Comparison of ENCODE assay signal across 8 cellular contexts in the genomic region with DNA sequence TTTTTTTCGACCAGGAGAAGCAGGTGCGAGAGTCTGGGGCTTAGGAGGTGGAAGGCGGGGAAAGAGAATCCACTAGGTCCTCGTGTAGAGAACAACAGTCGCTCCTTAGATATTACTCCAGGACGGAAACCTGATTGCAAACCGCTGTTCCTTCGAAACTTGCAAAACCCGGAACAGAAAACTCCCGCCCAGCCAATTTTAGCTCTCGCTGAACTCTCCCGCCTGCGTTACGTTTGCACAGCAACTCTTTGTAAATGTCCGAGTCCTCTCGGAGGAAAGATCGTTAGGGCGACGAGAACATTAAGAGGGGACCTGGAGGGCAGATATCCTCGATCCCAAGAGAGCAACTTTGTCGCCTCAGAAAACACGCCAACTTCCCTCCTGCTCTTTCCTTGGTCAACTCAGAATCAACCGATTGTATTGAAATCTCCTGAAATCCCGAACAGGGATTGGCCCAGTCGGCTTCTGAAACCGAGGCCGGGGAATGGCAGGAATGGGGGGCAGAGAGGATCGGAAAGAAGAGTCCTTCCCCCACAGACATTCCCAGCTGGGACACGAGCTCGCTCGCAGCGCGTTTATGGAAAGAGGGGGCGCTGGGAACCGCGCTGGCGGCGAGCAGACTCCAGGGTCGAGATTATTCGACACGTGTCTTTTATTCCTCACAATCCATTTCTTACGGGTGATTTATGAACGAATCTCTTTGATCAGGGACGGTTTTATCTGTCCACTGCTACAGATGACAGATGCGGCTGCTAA. TPM values are rescaled to one million over a fixed set of nuclear protein-coding genes. Genes with fewer than 3 reads are reported as not detected.
DNase-seq lines count a peak whose midpoint lies in the region; ATAC-seq and TF ChIP-seq lines count a peak whose summit lies in the region.

No MANE protein-coding gene starts in this region.

- peaks cover 0 to 6% of the 10 kb centered on the region in 2 donors for H3K36me3 Mint-ChIP-seq in naive B cell
- H3K36me3 Mint-ChIP-seq in CD8-positive, alpha-beta T cell: no peaks in the 10 kb centered on the region

- peak overlapping the region in 7 of 8 donors; percentile 40 to 87 (median 74) for H3K4me3 Mint-ChIP-seq in naive B cell
- H3K4me3 Mint-ChIP-seq in CD8-positive, alpha-beta T cell: no peak overlapping the region

- TF ChIP-seq CTCF in epithelial cell of esophagus (IDR thresholded peaks at IDR 0.05; ENCODE audit: insufficient read depth, low read depth, low read length, missing control alignments): no peak
- TF ChIP-seq CTCF in CD8-positive, alpha-beta T cell (IDR thresholded peaks at IDR 0.05): no peak

- H3K4me1 ChIP-seq in CD8-positive, alpha-beta T cell (ENCODE audit: insufficient read depth, low read length): no peaks in the 10 kb centered on the region

- peaks cover 95 to 100% (median 97%) of the 10 kb centered on the region in 3 donors for H3K27me3 Mint-ChIP-seq in naive B cell
- H3K27me3 Mint-ChIP-seq in CD8-positive, alpha-beta T cell (ENCODE audit: low read depth): peaks cover 81% of the 10 kb centered on the region

- DNase-seq in AG20443 (ENCODE audit: low spot score) (peak; percentile 45), MV-4-11 (lab: John Stamatoyannopoulos, UW) (peak; percentile 79), epithelial cell of esophagus (ENCODE audit: low read depth) (peak; percentile 54), naive B cell (no peak), NCI-H2227 treated with DMSO at 0.1 percent for 48 hours (lab: John Stamatoyannopoulos, UW) (no peak), D341Med (ENCODE audit: low spot score) (no peak)
- DNase-seq in CD8-positive, alpha-beta T cell: no peak

- no peak for ATAC-seq in naive B cell (ENCODE audit: low read depth in 2 of 2)
- no peak for ATAC-seq in HG03460 (IDR thresholded peaks at IDR 0.05; ENCODE audit: unreplicated experiment)
- no peak for ATAC-seq in CD8-positive, alpha-beta T cell

- H3K9me3 Mint-ChIP-seq in naive B cell: peaks cover 0 to 39% (median 6%) of the 10 kb centered on the region in 7 donors
- H3K9me3 Mint-ChIP-seq in CD8-positive, alpha-beta T cell: peaks cover 2% of the 10 kb centered on the region

- peaks cover 21% of the 10 kb centered on the region for H3K27me3 ChIP-seq in CD8-positive, alpha-beta T cell (ENCODE audit: insufficient read depth, low read length)

- intact Hi-C loops in CD8-positive, alpha-beta T cell (cut with DNase I, micrococcal nuclease): no loop called here

- H3K27ac ChIP-seq in CD8-positive, alpha-beta T cell (ENCODE audit: low read depth, low read length): no peak overlapping the region

- H3K27ac Mint-ChIP-seq in naive B cell: peak overlapping the region in 2 of 6 donors; percentile 32 to 54
- no peak overlapping the region for H3K27ac Mint-ChIP-seq in CD8-positive, alpha-beta T cell

- POLR2A ChIA-PET in CD8-positive, alpha-beta T cell (lab: Charles Lee): no interaction called here

- peak overlapping the region; percentile 58 for H3K4me3 ChIP-seq in epithelial cell of esophagus (ENCODE audit: low read length)
- no peak overlapping the region for H3K4me3 ChIP-seq in CD8-positive, alpha-beta T cell (ENCODE audit: low read depth, low read length)

- H3K9me3 ChIP-seq in CD8-positive, alpha-beta T cell (ENCODE audit: low read length): no peaks in the 10 kb centered on the region

- peaks cover 18 to 42% (median 35%) of the 10 kb centered on the region in 3 donors for H3K4me1 Mint-ChIP-seq in naive B cell
- H3K4me1 Mint-ChIP-seq in CD8-positive, alpha-beta T cell (ENCODE audit: low read depth): no peaks in the 10 kb centered on the region

- CTCF ChIA-PET in CD8-positive, alpha-beta T cell (lab: Charles Lee): no interaction called here

- no peaks in the 10 kb centered on the region for H3K36me3 ChIP-seq in CD8-positive, alpha-beta T cell (ENCODE audit: insufficient read depth, low read length)

RNA-seq across cellular contexts. Expression of gene TWIST1, which starts 9.9 kb away (rescaled TPM):
- not detected for polyA plus RNA-seq in naive B cell (ENCODE audit: low read depth in 6 of 6)
- not detected for total RNA-seq in CD8-positive, alpha-beta T cell

RNA-seq across cellular contexts. Expression of gene FERD3L, which starts 37.7 kb away (rescaled TPM):
- not detected for polyA plus RNA-seq in naive B cell (ENCODE audit: low read depth in 6 of 6)
- total RNA-seq in CD8-positive, alpha-beta T cell: not detected

Comparison
In these comparisons a context has a peak if more than half of its experiments do, and no peak if none do; other contexts are left out.
1. DNase-seq: peak in AG20443 (single experiment), MV-4-11 (single experiment) and epithelial cell of esophagus (single experiment); none in naive B cell (single experiment), NCI-H2227 treated with DMSO at 0.1 percent for 48 hours (single experiment), D341Med (single experiment) and CD8-positive, alpha-beta T cell (0 of 7).